In genomic region chr20:46010491-46011405, GRCh38 we compare ENCODE assay signal across 9 cellular contexts. TPM values are rescaled to one million over a fixed set of nuclear protein-coding genes. Genes with fewer than 3 reads are reported as not detected.
DNase-seq lines count a peak whose midpoint lies in the region; ATAC-seq, FAIRE-seq and TF ChIP-seq lines count a peak whose summit lies in the region.
"Had no signal": no experiment of that assay in that cellular context is flagged by ENCODE, and none has a peak within 500 bp of the region (broad histone marks: within the 10 kb centered on the region; RNA-seq: fewer than 3 reads in every experiment).

No MANE protein-coding gene starts in this region.

- FAIRE-seq in H54 (lab: Jason Lieb, UNC) = no peak

- H3K27ac ChIP-seq in right lobe of liver = no peak overlapping the region
- H3K27ac ChIP-seq in upper lobe of right lung = no peak overlapping the region
- no peak overlapping the region for H3K27ac ChIP-seq in tibial nerve

- TF ChIP-seq POLR2A in right lobe of liver (IDR thresholded peaks at IDR 0.05) = no peak
- no peak for TF ChIP-seq POLR2A in tibial nerve (IDR thresholded peaks at IDR 0.05)
- no peak for TF ChIP-seq POLR2A in H54 (IDR thresholded peaks at IDR 0.05; ENCODE audit: low read depth, low read length)

- no peak for TF ChIP-seq EP300 in tibial nerve (IDR thresholded peaks at IDR 0.05)

- H3K36me3 ChIP-seq in right lobe of liver = no peaks in the 10 kb centered on the region
- H3K36me3 ChIP-seq in upper lobe of right lung = no peaks in the 10 kb centered on the region
- no peaks in the 10 kb centered on the region for H3K36me3 ChIP-seq in tibial nerve

- H3K27me3 ChIP-seq in right lobe of liver = peaks cover 0 to 5% of the 10 kb centered on the region in 2 donors
- H3K27me3 ChIP-seq in upper lobe of right lung = peaks cover 65% of the 10 kb centered on the region
- peaks cover 0 to 98% of the 10 kb centered on the region in 2 donors for H3K27me3 ChIP-seq in tibial nerve

- H3K4me1 ChIP-seq in right lobe of liver (peaks cover 0 to 11% (median 5%) of the 10 kb centered on the region in 4 donors), upper lobe of right lung (peaks cover 18% of the 10 kb centered on the region), tibial nerve (peaks cover 0 to 30% (median 8%) of the 10 kb centered on the region in 4 donors)

- intact Hi-C loops in right lobe of liver (cut with DNase I) (loop anchor here in 1 of 2 donors (10.0 kb wide), 1 partner anchor 84 kb away; no protein-coding TSS in a partner anchor), upper lobe of right lung (cut with DNase I) (no loop called here)

- ATAC-seq in right lobe of liver (peak in 3 of 4 donors; percentile 8 to 16 (median 9)), upper lobe of right lung (peak; percentile 33)

- TF ChIP-seq CTCF in right lobe of liver (IDR thresholded peaks at IDR 0.05) = no peak
- TF ChIP-seq CTCF in upper lobe of right lung (IDR thresholded peaks at IDR 0.05) = no peak
- no peak for TF ChIP-seq CTCF in tibial nerve (IDR thresholded peaks at IDR 0.05)

- H3K4me3 ChIP-seq in right lobe of liver = no peak overlapping the region
- peak overlapping the region; percentile 21 for H3K4me3 ChIP-seq in upper lobe of right lung
- peak overlapping the region in 2 of 4 donors; percentile 9 to 10 for H3K4me3 ChIP-seq in tibial nerve

- DNase-seq in activated effector memory CD4-positive, alpha-beta T cell treated with anti-CD3 and anti-CD28 coated beads, Interleukin-2, amount 50 U/mL, for 16 hours = peak; percentile 83
- DNase-seq in activated effector memory CD4-positive, alpha-beta T cell treated with Interleukin-2 at 50 U/mL for 16 hours = no peak
- peak; percentile 23 for DNase-seq in activated T-helper 1 cell treated with Interleukin-2 at 50 U/mL for 16 hours (ENCODE audit: low read depth)
- DNase-seq in right lobe of liver = peak in 1 of 3 donors; percentile 43
- peak; percentile 69 for DNase-seq in upper lobe of right lung
- no peak for DNase-seq in tibial nerve (ENCODE audit: low spot score in 2 of 2)
- no peak for DNase-seq in H54 (ENCODE audit: insufficient read length, low spot score)
- no peak for DNase-seq in NCI-H524 treated with DMSO at 0.1 percent for 48 hours (lab: John Stamatoyannopoulos, UW)

- WGBS in right lobe of liver (ENCODE audit: insufficient coverage, low coverage, low lambda C conversion rate, missing lambda C conversion rate) = 9% methylated on average over 25 of the region's 74 CpGs
- WGBS in tibial nerve, 2 donors = 9 to 15% methylated on average over 65 to 70 of the region's 74 CpGs

- H3K9me3 ChIP-seq in right lobe of liver = no peaks in the 10 kb centered on the region
- no peaks in the 10 kb centered on the region for H3K9me3 ChIP-seq in upper lobe of right lung
- no peaks in the 10 kb centered on the region for H3K9me3 ChIP-seq in tibial nerve

RNA-seq across cellular contexts. Expression of gene MMP9, which starts 2.0 kb away (rescaled TPM):
- total RNA-seq in right lobe of liver (1 to 10 TPM in 4 of 6 experiments, under 1 TPM in 2; 0.61 to 2.4 (median 1.3) TPM), upper lobe of right lung (5.5 TPM), tibial nerve (under 1 TPM in 3 of 4 donors, not detected in 1; 0.22 to 0.98 (median 0.60) TPM)
- total RNA-seq: HT-29 had no signal

RNA-seq across cellular contexts. Expression of gene SLC12A5, which starts 18.3 kb away (rescaled TPM):
- under 1 TPM in 3 of 6 experiments, not detected in 3; 0.32 to 0.91 (median 0.64) TPM for total RNA-seq in right lobe of liver
- 2.0 TPM for total RNA-seq in upper lobe of right lung
- total RNA-seq in tibial nerve = 1 to 10 TPM in 1 of 4 donors, not detected in 3; 5.2 TPM
- total RNA-seq: HT-29 had no signal

RNA-seq across cellular contexts. Expression of gene ZNF335, which starts 38.7 kb away (rescaled TPM):
- total RNA-seq in right lobe of liver (1 to 10 TPM; 6.5 to 9.3 (median 7.8) TPM), upper lobe of right lung (19.1 TPM), tibial nerve (10 to 100 TPM; 24.3 to 42.3 (median 28.6) TPM)

Comparison
In these comparisons a context has a peak if more than half of its experiments do, and no peak if none do; other contexts are left out.
1. DNase-seq: peak in activated effector memory CD4-positive, alpha-beta T cell treated with anti-CD3 and anti-CD28 coated beads, Interleukin-2, amount 50 U/mL, for 16 hours (single experiment), activated T-helper 1 cell treated with Interleukin-2 at 50 U/mL for 16 hours (single experiment) and upper lobe of right lung (single experiment); none in activated effector memory CD4-positive, alpha-beta T cell treated with Interleukin-2 at 50 U/mL for 16 hours (single experiment), tibial nerve (0 of 2), H54 (single experiment) and NCI-H524 treated with DMSO at 0.1 percent for 48 hours (single experiment).